In the genomic region with DNA sequence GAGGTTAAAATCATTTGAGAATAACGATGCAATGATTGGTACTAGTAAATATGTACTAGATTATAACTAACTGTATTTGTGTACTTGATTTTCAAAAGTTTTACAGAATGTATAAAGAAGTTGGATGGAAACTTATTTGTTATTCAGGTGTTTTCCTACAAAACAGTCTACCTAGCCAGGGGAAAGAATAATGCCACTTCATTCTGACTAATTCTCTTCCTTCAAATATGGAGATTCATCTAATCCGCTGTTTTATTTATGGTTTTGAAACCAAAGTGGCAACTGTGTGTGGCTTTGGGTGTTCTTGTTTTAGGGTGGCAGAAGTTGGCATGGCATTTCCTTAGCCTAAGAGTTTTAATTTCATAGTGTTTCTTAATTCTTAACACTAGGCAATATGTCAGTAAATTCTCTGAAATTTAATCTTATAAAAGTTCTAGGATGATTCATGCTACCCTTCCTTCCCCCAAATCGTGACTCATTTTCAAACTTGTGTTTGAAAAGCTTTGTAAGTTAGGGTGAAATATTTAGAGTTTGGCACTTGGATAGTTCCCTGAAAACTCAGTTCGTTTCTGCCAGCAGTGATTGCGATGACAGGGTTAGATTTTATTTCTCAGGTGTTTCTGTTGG, we compare ENCODE assay signal across 13 cellular contexts.
DNase-seq lines count a peak whose midpoint lies in the region; ATAC-seq, FAIRE-seq and TF ChIP-seq lines count a peak whose summit lies in the region.
"Had no signal": no experiment of that assay in that cellular context is flagged by ENCODE, and none has a peak within 500 bp of the region (broad histone marks: within the 10 kb centered on the region; RNA-seq: fewer than 3 reads in every experiment).

No MANE protein-coding gene starts in this region.

- FAIRE-seq in urothelium cell line (lab: Jason Lieb, UNC), result no peak

- CTCF ChIA-PET in Calu3 (lab: Charles Lee), result no interaction called here
- CTCF ChIA-PET in activated naive CD4-positive, alpha-beta T cell treated with anti-CD3 and anti-CD28 coated beads for 36 hours (lab: Charles Lee), result no interaction called here

- TF ChIP-seq CTCF in fibroblast of villous mesenchyme (IDR thresholded peaks at IDR 0.05; ENCODE audit: insufficient read depth, low read depth, low read length) (no peak), Calu3 (IDR thresholded peaks at IDR 0.05; ENCODE audit: unreplicated experiment) (no peak)

- peak; percentile 79 for DNase-seq in HS-27A (ENCODE audit: low read depth)
- peak; percentile 60 for DNase-seq in fibroblast of villous mesenchyme (ENCODE audit: low read depth)
- peak; percentile 32 for DNase-seq in urothelium cell line (ENCODE audit: low spot score)
- DNase-seq in Calu3, result no peak
- no peak for DNase-seq in activated naive CD4-positive, alpha-beta T cell treated with anti-CD3 and anti-CD28 coated beads for 36 hours
- no peak for DNase-seq in NCI-H1105 treated with DMSO at 0.1 percent for 48 hours (lab: John Stamatoyannopoulos, UW)
- DNase-seq: activated T-cell treated with anti-CD3 and anti-CD28 coated beads, Interleukin-2, amount 50 U/mL, for 72 hours; DMS153; heart left ventricle; mesendoderm; upper lobe of right lung had no signal

- H3K27me3 Mint-ChIP-seq in activated T-helper 17 cell treated with anti-CD3 and anti-CD28 coated beads, Interleukin-2, amount 50 U/mL, for 72 hours, result no peaks in the 10 kb centered on the region
- H3K27me3 Mint-ChIP-seq in Calu3 (ENCODE audit: unreplicated experiment), result no peaks in the 10 kb centered on the region
- H3K27me3 Mint-ChIP-seq in activated naive CD4-positive, alpha-beta T cell treated with anti-CD3 and anti-CD28 coated beads for 36 hours (ENCODE audit: low read depth), result peaks cover 3% of the 10 kb centered on the region

- no peak overlapping the region for H3K4me3 Mint-ChIP-seq in activated T-helper 17 cell treated with anti-CD3 and anti-CD28 coated beads, Interleukin-2, amount 50 U/mL, for 72 hours
- no peak overlapping the region for H3K4me3 Mint-ChIP-seq in Calu3 (ENCODE audit: low read depth, unreplicated experiment)
- no peak overlapping the region for H3K4me3 Mint-ChIP-seq in activated naive CD4-positive, alpha-beta T cell treated with anti-CD3 and anti-CD28 coated beads for 36 hours
- H3K4me3 Mint-ChIP-seq: central memory CD8-positive, alpha-beta T cell had no signal

- peaks cover 6% of the 10 kb centered on the region for H3K4me1 Mint-ChIP-seq in activated T-helper 17 cell treated with anti-CD3 and anti-CD28 coated beads, Interleukin-2, amount 50 U/mL, for 72 hours
- H3K4me1 Mint-ChIP-seq in Calu3 (ENCODE audit: low read depth, unreplicated experiment), result no peaks in the 10 kb centered on the region
- peaks cover 2% of the 10 kb centered on the region for H3K4me1 Mint-ChIP-seq in activated naive CD4-positive, alpha-beta T cell treated with anti-CD3 and anti-CD28 coated beads for 36 hours (ENCODE audit: low read depth)
- H3K4me1 Mint-ChIP-seq: central memory CD8-positive, alpha-beta T cell had no signal

- H3K9me3 Mint-ChIP-seq in activated T-helper 17 cell treated with anti-CD3 and anti-CD28 coated beads, Interleukin-2, amount 50 U/mL, for 72 hours, result no peaks in the 10 kb centered on the region
- no peaks in the 10 kb centered on the region for H3K9me3 Mint-ChIP-seq in Calu3 (ENCODE audit: low read depth, unreplicated experiment)
- peaks cover 5% of the 10 kb centered on the region for H3K9me3 Mint-ChIP-seq in activated naive CD4-positive, alpha-beta T cell treated with anti-CD3 and anti-CD28 coated beads for 36 hours
- H3K9me3 Mint-ChIP-seq: central memory CD8-positive, alpha-beta T cell had no signal

- H3K4me3 ChIP-seq in fibroblast of villous mesenchyme (ENCODE audit: low read depth, low read length), result no peak overlapping the region
- H3K4me3 ChIP-seq: heart left ventricle, upper lobe of right lung had no signal

- no TSS peak for BruUV-seq in Calu3 (replicated peaks; lab: Mats Ljungman, UMichigan)

- no peaks in the 10 kb centered on the region for H3K36me3 Mint-ChIP-seq in activated T-helper 17 cell treated with anti-CD3 and anti-CD28 coated beads, Interleukin-2, amount 50 U/mL, for 72 hours (ENCODE audit: low read depth)
- H3K36me3 Mint-ChIP-seq in Calu3 (ENCODE audit: insufficient read depth, unreplicated experiment), result no peaks in the 10 kb centered on the region
- H3K36me3 Mint-ChIP-seq in activated naive CD4-positive, alpha-beta T cell treated with anti-CD3 and anti-CD28 coated beads for 36 hours (ENCODE audit: low read depth), result no peaks in the 10 kb centered on the region

- peak; percentile 55 for ATAC-seq in activated T-helper 17 cell treated with anti-CD3 and anti-CD28 coated beads, Interleukin-2, amount 50 U/mL, for 72 hours (replicated peaks)
- ATAC-seq: heart left ventricle, upper lobe of right lung had no signal

- H3K27ac Mint-ChIP-seq in activated T-helper 17 cell treated with anti-CD3 and anti-CD28 coated beads, Interleukin-2, amount 50 U/mL, for 72 hours, result no peak overlapping the region
- H3K27ac Mint-ChIP-seq in Calu3 (ENCODE audit: unreplicated experiment), result no peak overlapping the region
- no peak overlapping the region for H3K27ac Mint-ChIP-seq in activated naive CD4-positive, alpha-beta T cell treated with anti-CD3 and anti-CD28 coated beads for 36 hours
- H3K27ac Mint-ChIP-seq: activated T-cell treated with anti-CD3 and anti-CD28 coated beads, Interleukin-2, amount 50 U/mL, for 72 hours had no signal

- intact Hi-C loops in Calu3 (cut with micrococcal nuclease; ENCODE audit: unreplicated experiment), result no loop called here
- intact Hi-C loops in activated naive CD4-positive, alpha-beta T cell treated with anti-CD3 and anti-CD28 coated beads for 36 hours (cut with micrococcal nuclease), result no loop called here

Comparison
In these comparisons a context has a peak if more than half of its experiments do, and no peak if none do; other contexts are left out.
1. DNase-seq: peak in HS-27A (single experiment), fibroblast of villous mesenchyme (single experiment) and urothelium cell line (single experiment); none in Calu3 (single experiment), activated naive CD4-positive, alpha-beta T cell treated with anti-CD3 and anti-CD28 coated beads for 36 hours (single experiment) and NCI-H1105 treated with DMSO at 0.1 percent for 48 hours (single experiment).